8 cellular contexts compared by ENCODE assay signal in genomic region chr20:2451939-2452732, GRCh38. TPM values are rescaled to one million over a fixed set of nuclear protein-coding genes. Genes with fewer than 3 reads are reported as not detected.
DNase-seq lines count a peak whose midpoint lies in the region; ATAC-seq and TF ChIP-seq lines count a peak whose summit lies in the region.

No MANE protein-coding gene starts in this region.

- DNase-seq in DMS153 (lab: John Stamatoyannopoulos, UW): peak; percentile 58
- peak; percentile 80 to 82 for DNase-seq in Kasumi-1 (lab: John Stamatoyannopoulos, UW)
- DNase-seq in RPMI7951 (ENCODE audit: low read depth): peak; percentile 82
- peak; percentile 27 for DNase-seq in activated T-helper 1 cell treated with Interleukin-2 at 50 U/mL for 16 hours (ENCODE audit: low read depth)
- DNase-seq in fibroblast of the conjunctiva (ENCODE audit: low read depth): peak; percentile 74
- peak; percentile 78 for DNase-seq in neuronal stem cell (ENCODE audit: low spot score)
- DNase-seq in type B pancreatic cell (ENCODE audit: extremely low spot score, unreplicated experiment): peak; percentile 84

- no peaks in the 10 kb centered on the region for H3K9me3 Mint-ChIP-seq in type B pancreatic cell

- peaks cover 0 to 2% (median 0%) of the 10 kb centered on the region in 3 experiments for H3K27me3 ChIP-seq in neuronal stem cell (ENCODE audit: control insufficient read depth in 3 of 3, insufficient read depth in 3 of 3, low read depth in 1 of 3, low read length in 3 of 3)

- H3K36me3 ChIP-seq in neuronal stem cell (replicated peaks in 1 of 2; ENCODE audit: control insufficient read depth in 2 of 2, insufficient read depth in 2 of 2, low read length in 2 of 2): peaks cover 0 to under 1% of the 10 kb centered on the region in 2 donors

- WGBS in neuronal stem cell (ENCODE audit: extremely low coverage in 2 of 2, insufficient read length in 2 of 2, insufficient replicate concordance in 1 of 2), 2 donors: no CpG with 5 or more reads among the region's 8 CpGs

- H3K4me1 Mint-ChIP-seq in type B pancreatic cell (ENCODE audit: unreplicated experiment): no peaks in the 10 kb centered on the region

- no peak overlapping the region for H3K27ac Mint-ChIP-seq in type B pancreatic cell

- H3K36me3 Mint-ChIP-seq in type B pancreatic cell: no peaks in the 10 kb centered on the region

- H2AFZ ChIP-seq in neuronal stem cell (ENCODE audit: low read length): no peak overlapping the region

- H3K4me3 Mint-ChIP-seq in type B pancreatic cell: no peak overlapping the region

- no peak overlapping the region for H3K9ac ChIP-seq in neuronal stem cell (ENCODE audit: low read depth, low read length, poor library complexity)

- H2BK15ac ChIP-seq in neuronal stem cell (ENCODE audit: low read length): no peak overlapping the region

- peak overlapping the region in 1 of 2 donors; percentile 68 for H3K4me3 ChIP-seq in neuronal stem cell (ENCODE audit: low read length in 2 of 2)

- H4K8ac ChIP-seq in neuronal stem cell (ENCODE audit: low read depth, low read length): no peak overlapping the region

- H2BK5ac ChIP-seq in neuronal stem cell (ENCODE audit: low read length): no peak overlapping the region

- H3K27me3 Mint-ChIP-seq in type B pancreatic cell: no peaks in the 10 kb centered on the region

- peak; percentile 87 for TF ChIP-seq CTCF in type B pancreatic cell (conservative IDR thresholded peaks at IDR 0.05)

- H3K14ac ChIP-seq in neuronal stem cell (ENCODE audit: low read length): no peak overlapping the region

- H3K23ac ChIP-seq in neuronal stem cell (ENCODE audit: low read depth, low read length, poor library complexity): no peak overlapping the region

- H3K27ac ChIP-seq in neuronal stem cell (replicated peaks; ENCODE audit: low read length): no peak overlapping the region

- no peaks in the 10 kb centered on the region for H3K4me1 ChIP-seq in neuronal stem cell (ENCODE audit: control insufficient read depth in 2 of 2, insufficient read depth in 1 of 2, low read depth in 1 of 2, low read length in 2 of 2)

- H3K18ac ChIP-seq in neuronal stem cell (ENCODE audit: low read length): no peak overlapping the region

- no peaks in the 10 kb centered on the region for H3K9me3 ChIP-seq in neuronal stem cell (replicated peaks in 1 of 2; ENCODE audit: control insufficient read depth in 2 of 2, insufficient read depth in 1 of 2, low read depth in 1 of 2, low read length in 2 of 2)

- no peak overlapping the region for H4K91ac ChIP-seq in neuronal stem cell (ENCODE audit: low read depth, low read length, poor library complexity)

- no peak overlapping the region for H2BK120ac ChIP-seq in neuronal stem cell (ENCODE audit: low read depth, low read length)

- H3K4me2 ChIP-seq in neuronal stem cell (ENCODE audit: insufficient read depth, low read length, poor library complexity, severe bottlenecking): no peak overlapping the region

- H2AK5ac ChIP-seq in neuronal stem cell (ENCODE audit: low read depth, low read length): no peak overlapping the region

- H3K4ac ChIP-seq in neuronal stem cell (ENCODE audit: low read length): no peak overlapping the region

- H2BK12ac ChIP-seq in neuronal stem cell (ENCODE audit: low read length): no peak overlapping the region

- no peaks in the 10 kb centered on the region for H3K79me1 ChIP-seq in neuronal stem cell (ENCODE audit: low read depth, low read length)

- no peak for ATAC-seq in GM19397 (IDR thresholded peaks at IDR 0.05; ENCODE audit: unreplicated experiment)

RNA-seq across cellular contexts. Expression of gene SNRPB, which starts 18.5 kb away (rescaled TPM):
- total RNA-seq in RPMI7951 (2014; rRNA removed; shearing (Covaris generic)): 821 and 1,182 TPM in 2 replicates
- polyA plus RNA-seq in neuronal stem cell (2013, experiment 1 of 2): 389 TPM
- 374 TPM for polyA plus RNA-seq in neuronal stem cell (2013, experiment 2 of 2)
- total RNA-seq in type B pancreatic cell (ENCODE audit: low replicate concordance): 177 and 193 TPM in 2 replicates

RNA-seq across cellular contexts. Expression of gene ZNF343, which starts 56.6 kb away (rescaled TPM):
- total RNA-seq in RPMI7951 (2014; rRNA removed; shearing (Covaris generic)): 15.6 and 22.8 TPM in 2 replicates
- polyA plus RNA-seq in neuronal stem cell (2013, experiment 1 of 2): 4.8 TPM
- polyA plus RNA-seq in neuronal stem cell (2013, experiment 2 of 2): 5.0 TPM
- total RNA-seq in type B pancreatic cell (ENCODE audit: low replicate concordance): 10.0 and 16.6 TPM in 2 replicates

Comparison
In these comparisons a context has a peak if more than half of its experiments do, and no peak if none do; other contexts are left out.
1. DNase-seq: peak in every context shown above with its lines; median percentile 84 in type B pancreatic cell; 82 in RPMI7951; 81 in Kasumi-1; 78 in neuronal stem cell; 74 in fibroblast of the conjunctiva; 58 in DMS153; 27 in activated T-helper 1 cell treated with Interleukin-2 at 50 U/mL for 16 hours.